ENCODE assay signal across 8 cellular contexts in the genomic region with DNA sequence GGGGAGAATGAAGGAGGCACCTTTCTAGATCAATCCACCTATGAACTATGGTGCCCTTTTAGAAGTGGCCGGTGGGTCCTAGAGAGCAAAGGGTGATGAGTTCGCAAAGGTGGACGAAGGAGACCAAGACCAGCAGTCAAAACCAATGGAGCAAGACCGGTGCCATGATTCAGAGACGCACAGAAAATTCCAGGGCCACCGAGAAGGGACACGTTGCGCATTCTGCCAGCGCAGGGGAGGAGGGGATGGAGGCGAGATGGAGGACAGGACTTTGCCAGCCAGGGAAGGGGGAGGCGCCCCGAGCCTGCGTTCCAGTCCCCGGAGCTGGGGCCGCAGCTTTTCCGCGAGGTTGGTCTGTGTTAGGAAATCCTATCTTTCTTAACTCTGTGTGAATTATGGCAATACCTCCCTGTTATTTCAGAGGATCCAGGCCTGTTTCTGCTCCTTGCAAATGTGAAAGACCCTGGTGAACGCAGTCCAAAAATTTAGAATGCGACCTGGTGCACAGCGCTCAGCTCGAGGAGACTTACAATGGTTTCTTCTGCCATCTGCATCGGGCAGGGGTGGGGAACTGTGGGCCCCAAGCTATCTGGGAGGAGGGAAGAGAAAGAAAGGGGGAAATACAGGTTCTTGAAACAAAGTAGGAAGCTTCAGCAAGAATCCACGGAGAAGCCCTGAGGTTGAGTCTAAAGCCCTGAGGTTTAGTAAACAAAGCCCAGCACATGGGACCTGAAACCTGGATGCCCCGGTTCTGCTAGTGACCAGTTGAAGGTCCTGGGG.
A peak's percentile ranks its signal among the peaks of the same experiment; 100 is the strongest.
DNase-seq lines count a peak whose midpoint lies in the region; ATAC-seq, FAIRE-seq and TF ChIP-seq lines count a peak whose summit lies in the region.

No MANE protein-coding gene starts in this region.

- no peaks in the 10 kb centered on the region for H3K9me3 Mint-ChIP-seq in naive B cell

- no peak for TF ChIP-seq CTCF in A549 (IDR thresholded peaks at IDR 0.05)
- no peak for TF ChIP-seq CTCF in LNCaP clone FGC (IDR thresholded peaks at IDR 0.05; ENCODE audit: control insufficient read depth, extremely low read depth, insufficient read depth)

- H3K9me3 ChIP-seq in A549, result no peaks in the 10 kb centered on the region
- H3K9me3 ChIP-seq in duodenal mucosa (ENCODE audit: control insufficient read depth in 1 of 2, low read length in 2 of 2), result no peaks in the 10 kb centered on the region

- H3K27ac Mint-ChIP-seq in naive B cell, result peak overlapping the region in 2 of 6 donors; percentile 12 to 69

- DNase-seq in A549 (ENCODE audit: low read depth in 1 of 2, low spot score in 1 of 2), result peak in 1 of 2 experiments; percentile 14
- DNase-seq in LNCaP clone FGC (ENCODE audit: low read depth), result no peak
- no peak for DNase-seq in naive B cell
- no peak for DNase-seq in COLO668 (lab: John Stamatoyannopoulos, UW; ENCODE audit: unreplicated experiment)
- DNase-seq in stimulated activated CD4-positive, alpha-beta T cell treated with anti-CD3 and anti-CD28 coated beads, Interleukin-2, amount 100 ng/mL, for 48 hours, result no peak
- DNase-seq in stimulated activated CD8-positive, alpha-beta memory T cell treated with anti-CD3 and anti-CD28 coated beads, Interleukin-4, amount 100 ng/mL, for 48 hours, result no peak

- H3K36me3 Mint-ChIP-seq in naive B cell, result no peaks in the 10 kb centered on the region

- no peak for FAIRE-seq in A549 (lab: Jason Lieb, UNC)

- peak overlapping the region in 1 of 2 donors; percentile 59 for H3K9ac ChIP-seq in duodenal mucosa (ENCODE audit: low read depth in 1 of 2, low read length in 2 of 2)

- H3K4me1 ChIP-seq in A549 (peaks cover 11% of the 10 kb centered on the region; the same call in 2 of the 3 replicates), duodenal mucosa (ENCODE audit: control insufficient read depth in 1 of 2, insufficient read depth in 2 of 2, low read length in 2 of 2) (peaks cover 12 to 19% of the 10 kb centered on the region in 2 donors)

- peaks cover 21 to 30% (median 27%) of the 10 kb centered on the region in 3 donors for H3K27me3 Mint-ChIP-seq in naive B cell

- H3K4me3 ChIP-seq in A549 (peak overlapping the region; percentile 46; the same call in 1 of the 3 replicates), LNCaP clone FGC (ENCODE audit: low read depth, low read length) (peak overlapping the region; percentile 29; the same call in 1 of the 2 replicates), duodenal mucosa (ENCODE audit: low read depth in 1 of 2, low read length in 2 of 2) (peak overlapping the region; percentile 62 to 64)

- TF ChIP-seq POLR2A in A549 (IDR thresholded peaks at IDR 0.05; ENCODE audit: low read length), result no peak

- no peaks in the 10 kb centered on the region for H3K36me3 ChIP-seq in duodenal mucosa (ENCODE audit: control insufficient read depth in 1 of 2, insufficient read depth in 2 of 2, low read length in 2 of 2)

- H3K27ac ChIP-seq in A549 (peak overlapping the region; percentile 71 to 95; a peak in 4 of 6 replicates), duodenal mucosa (ENCODE audit: low read depth, low read length) (no peak overlapping the region)

- WGBS in A549 (ENCODE audit: missing lambda C conversion rate), result 94% methylated on average over 24 of the region's 24 CpGs

- TF ChIP-seq RAD21 in A549 (conservative IDR thresholded peaks at IDR 0.05 in 1 of 2, IDR thresholded peaks at IDR 0.05 in 1 of 2), result no peak

- H3K4me1 Mint-ChIP-seq in naive B cell, result peaks cover 20 to 29% (median 26%) of the 10 kb centered on the region in 3 donors

- POLR2A ChIA-PET in A549 (lab: Yijun Ruan, JAX), result interaction anchor here (1.8 kb wide), 1 partner anchor 129 kb away, joined by 7 read pairs; the partner anchor contains the start of genes MRPS6 and SLC5A3

- TF ChIP-seq EP300 in A549 (IDR thresholded peaks at IDR 0.05), result no peak

- peak overlapping the region; percentile 69 for H3K4me2 ChIP-seq in A549

- CTCF ChIA-PET in A549 (lab: Yijun Ruan, JAX), result interaction anchor here (0.6 to 5.0 kb wide), 20 partner anchors 9 to 597 kb away, joined by 3 to 53 read pairs (median 3); partner anchors contain the start of genes MRPS6 and SLC5A3

- H3K4me3 Mint-ChIP-seq in naive B cell, result peak overlapping the region; percentile 41 to 90 (median 74)

- no peaks in the 10 kb centered on the region for H3K27me3 ChIP-seq in duodenal mucosa (ENCODE audit: control insufficient read depth in 1 of 2, insufficient read depth in 2 of 2, low read length in 2 of 2)

- ATAC-seq in A549 (peak; percentile 40 to 44; a peak in 5 of 6 replicates), naive B cell (ENCODE audit: low read depth in 2 of 2) (no peak), HG03439 (IDR thresholded peaks at IDR 0.05; ENCODE audit: unreplicated experiment) (no peak)

TF ChIP-seq in A549, 52 proteins besides CTCF, POLR2A, EP300 and RAD21 (continues in another document):
- TF ChIP-seq RCOR1 (IDR thresholded peaks at IDR 0.05; ENCODE audit: low read depth, low read length) (no peak), JUNB (IDR thresholded peaks at IDR 0.05) (no peak), ZC3H11A (IDR thresholded peaks at IDR 0.05) (no peak), HDAC2 (IDR thresholded peaks at IDR 0.05) (no peak), MAZ (IDR thresholded peaks at IDR 0.05; ENCODE audit: borderline replicate concordance, low read depth, low read length) (no peak), ZNF302 (CRISPR knock-in tag; IDR thresholded peaks at IDR 0.05) (no peak), MAFK (IDR thresholded peaks at IDR 0.05; ENCODE audit: partially characterized antibody) (no peak), HOXA7 (CRISPR knock-in tag; IDR thresholded peaks at IDR 0.05) (no peak), FOXS1 (CRISPR knock-in tag; IDR thresholded peaks at IDR 0.05) (no peak), BCL3 (IDR thresholded peaks at IDR 0.05) (no peak), EHF (CRISPR knock-in tag; IDR thresholded peaks at IDR 0.05) (no peak), CBX8 (IDR thresholded peaks at IDR 0.05) (no peak), NFE2L2 (conservative IDR thresholded peaks at IDR 0.05; ENCODE audit: low read length) (no peak), RARB (CRISPR knock-in tag; IDR thresholded peaks at IDR 0.05) (no peak)
- TF ChIP-seq, protein P1, sequence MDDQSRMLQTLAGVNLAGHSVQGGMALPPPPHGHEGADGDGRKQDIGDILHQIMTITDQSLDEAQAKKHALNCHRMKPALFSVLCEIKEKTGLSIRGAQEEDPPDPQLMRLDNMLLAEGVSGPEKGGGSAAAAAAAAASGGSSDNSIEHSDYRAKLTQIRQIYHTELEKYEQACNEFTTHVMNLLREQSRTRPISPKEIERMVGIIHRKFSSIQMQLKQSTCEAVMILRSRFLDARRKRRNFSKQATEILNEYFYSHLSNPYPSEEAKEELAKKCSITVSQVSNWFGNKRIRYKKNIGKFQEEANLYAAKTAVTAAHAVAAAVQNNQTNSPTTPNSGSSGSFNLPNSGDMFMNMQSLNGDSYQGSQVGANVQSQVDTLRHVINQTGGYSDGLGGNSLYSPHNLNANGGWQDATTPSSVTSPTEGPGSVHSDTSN (IDR thresholded peaks at IDR 0.05), result no peak
- TF ChIP-seq, protein P2, sequence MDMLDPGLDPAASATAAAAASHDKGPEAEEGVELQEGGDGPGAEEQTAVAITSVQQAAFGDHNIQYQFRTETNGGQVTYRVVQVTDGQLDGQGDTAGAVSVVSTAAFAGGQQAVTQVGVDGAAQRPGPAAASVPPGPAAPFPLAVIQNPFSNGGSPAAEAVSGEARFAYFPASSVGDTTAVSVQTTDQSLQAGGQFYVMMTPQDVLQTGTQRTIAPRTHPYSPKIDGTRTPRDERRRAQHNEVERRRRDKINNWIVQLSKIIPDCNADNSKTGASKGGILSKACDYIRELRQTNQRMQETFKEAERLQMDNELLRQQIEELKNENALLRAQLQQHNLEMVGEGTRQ (IDR thresholded peaks at IDR 0.05), result no peak
- TF ChIP-seq, protein P3, sequence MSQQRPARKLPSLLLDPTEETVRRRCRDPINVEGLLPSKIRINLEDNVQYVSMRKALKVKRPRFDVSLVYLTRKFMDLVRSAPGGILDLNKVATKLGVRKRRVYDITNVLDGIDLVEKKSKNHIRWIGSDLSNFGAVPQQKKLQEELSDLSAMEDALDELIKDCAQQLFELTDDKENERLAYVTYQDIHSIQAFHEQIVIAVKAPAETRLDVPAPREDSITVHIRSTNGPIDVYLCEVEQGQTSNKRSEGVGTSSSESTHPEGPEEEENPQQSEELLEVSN (IDR thresholded peaks at IDR 0.05; ENCODE audit: borderline replicate concordance, low read depth), result no peak
- TF ChIP-seq, protein P4, sequence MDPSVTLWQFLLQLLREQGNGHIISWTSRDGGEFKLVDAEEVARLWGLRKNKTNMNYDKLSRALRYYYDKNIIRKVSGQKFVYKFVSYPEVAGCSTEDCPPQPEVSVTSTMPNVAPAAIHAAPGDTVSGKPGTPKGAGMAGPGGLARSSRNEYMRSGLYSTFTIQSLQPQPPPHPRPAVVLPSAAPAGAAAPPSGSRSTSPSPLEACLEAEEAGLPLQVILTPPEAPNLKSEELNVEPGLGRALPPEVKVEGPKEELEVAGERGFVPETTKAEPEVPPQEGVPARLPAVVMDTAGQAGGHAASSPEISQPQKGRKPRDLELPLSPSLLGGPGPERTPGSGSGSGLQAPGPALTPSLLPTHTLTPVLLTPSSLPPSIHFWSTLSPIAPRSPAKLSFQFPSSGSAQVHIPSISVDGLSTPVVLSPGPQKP (IDR thresholded peaks at IDR 0.05; ENCODE audit: low read depth, low read length), result no peak

Comparison
In these comparisons a context has a peak if more than half of its experiments do, and no peak if none do; other contexts are left out.
1. ATAC-seq: peak in A549 (2 of 2); none in naive B cell (0 of 2) and HG03439 (single experiment).
2. Peak in every context shown above with its lines, with median percentiles within 50 percentile points of each other: H3K4me3 ChIP-seq.